In the genomic region with DNA sequence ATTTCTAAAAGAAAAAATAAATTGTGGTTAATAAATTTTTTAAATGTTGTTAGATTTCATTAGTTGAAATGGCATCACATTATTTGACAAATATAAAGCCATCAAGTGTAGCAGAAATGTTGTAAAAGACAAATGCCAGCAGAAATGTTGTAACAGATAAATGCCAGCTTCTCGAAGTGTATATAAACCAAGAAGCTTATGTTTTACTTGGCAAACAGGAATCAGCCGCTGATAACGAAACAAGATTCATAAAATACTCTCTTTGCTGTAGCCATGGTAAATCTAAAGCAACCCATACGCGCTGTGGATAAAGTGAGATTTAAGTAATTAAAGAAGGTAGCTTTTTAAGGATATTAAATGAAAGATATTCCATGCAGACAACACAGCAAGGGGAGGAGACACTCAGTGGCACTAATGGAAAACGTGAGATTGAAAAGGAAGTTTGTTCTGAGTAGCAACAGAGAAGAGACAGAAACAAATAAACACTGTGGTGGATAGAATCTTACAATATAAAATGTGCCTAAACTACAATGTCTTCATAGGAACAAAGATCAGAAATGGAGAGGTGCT, we compare ENCODE assay signal across 14 cellular contexts. TPM values are rescaled to one million over a fixed set of nuclear protein-coding genes. Genes with fewer than 3 reads are reported as not detected.
DNase-seq lines count a peak whose midpoint lies in the region; ATAC-seq and TF ChIP-seq lines count a peak whose summit lies in the region.
"Had no signal": no experiment of that assay in that cellular context is flagged by ENCODE, and none has a peak within 500 bp of the region (broad histone marks: within the 10 kb centered on the region; RNA-seq: fewer than 3 reads in every experiment).

No MANE protein-coding gene starts in this region.

- H3K27ac ChIP-seq in VCaP (peak overlapping the region; percentile 79), fibroblast of lung (ENCODE audit: insufficient read depth, low read length) (no peak overlapping the region), upper lobe of right lung (peak overlapping the region; percentile 69)

- H3K9me3 ChIP-seq in fibroblast of lung (ENCODE audit: control insufficient read depth, insufficient read depth, low read depth, low read length) (no peaks in the 10 kb centered on the region), upper lobe of right lung (no peaks in the 10 kb centered on the region)

- no peak overlapping the region for H2AFZ ChIP-seq in fibroblast of lung (ENCODE audit: low read length)

- intact Hi-C loops in upper lobe of right lung (cut with DNase I): no loop called here

- H3K4me1 ChIP-seq in fibroblast of lung (ENCODE audit: control insufficient read depth, extremely low read depth, insufficient read depth, low read length) (peaks cover 4% of the 10 kb centered on the region), upper lobe of right lung (peaks cover 31% of the 10 kb centered on the region)

- no peaks in the 10 kb centered on the region for H4K20me1 ChIP-seq in fibroblast of lung (ENCODE audit: control insufficient read depth, extremely low read depth, insufficient read depth, low read length)

- TF ChIP-seq CTCF in VCaP (conservative IDR thresholded peaks at IDR 0.05) (no peak), fibroblast of lung (conservative IDR thresholded peaks at IDR 0.05 in 1 of 2, IDR thresholded peaks at IDR 0.05 in 1 of 2; ENCODE audit: low read depth in 1 of 2, low read length in 2 of 2) (no peak), upper lobe of right lung (IDR thresholded peaks at IDR 0.05) (no peak)

- H3K4me3 ChIP-seq in fibroblast of lung (replicated peaks in 1 of 4; ENCODE audit: control extremely low read depth in 1 of 4, insufficient read depth in 1 of 4, low read depth in 3 of 4, low read length in 4 of 4): peak overlapping the region in 1 of 4 experiments; percentile 5
- no peak overlapping the region for H3K4me3 ChIP-seq in upper lobe of right lung

- H3K4me2 ChIP-seq in fibroblast of lung (ENCODE audit: extremely low read depth, insufficient read depth, low read length): peak overlapping the region; percentile 72

- no peaks in the 10 kb centered on the region for H3K79me2 ChIP-seq in fibroblast of lung (ENCODE audit: control insufficient read depth, insufficient read depth, low read length)

- DNase-seq in fibroblast of lung (ENCODE audit: low read depth in 2 of 2) (peak in 1 of 2 donors; percentile 28), lung microvascular endothelial cell (ENCODE audit: low read depth in 2 of 2) (peak; percentile 0 to 21), upper lobe of right lung (no peak), NCI-H1436 treated with DMSO at 0.1 percent for 48 hours (lab: John Stamatoyannopoulos, UW) (no peak), activated gamma-delta T cell treated with Interleukin-2 at 50 U/mL for 16 hours (no peak), SHP77 (lab: John Stamatoyannopoulos, UW) (no peak)
- no peak for DNase-seq in activated T-cell treated with anti-CD3 and anti-CD28 coated beads, Interleukin-2, amount 50 U/mL, for 1 hour
- DNase-seq: KG1, NCI-H1105, NCI-H187, NCI-H446, NCI-H748 treated with DMSO at 0.1 percent for 48 hours, SHP77 treated with DMSO at 0.1 percent for 48 hours had no signal

- H3K9ac ChIP-seq in fibroblast of lung (ENCODE audit: insufficient read depth, low read length): no peak overlapping the region

- no peak for ATAC-seq in upper lobe of right lung

- H3K27me3 ChIP-seq in fibroblast of lung (ENCODE audit: control insufficient read depth, insufficient read depth, low read length): no peaks in the 10 kb centered on the region
- H3K27me3 ChIP-seq in upper lobe of right lung: no peaks in the 10 kb centered on the region

- H3K36me3 ChIP-seq in fibroblast of lung (ENCODE audit: control insufficient read depth, insufficient read depth, low read length) (no peaks in the 10 kb centered on the region), upper lobe of right lung (no peaks in the 10 kb centered on the region)

RNA-seq across cellular contexts. Expression of gene BTBD9, which starts 29.6 kb away (rescaled TPM):
- total RNA-seq in fibroblast of lung (8.2 and 13.4 TPM in 2 replicates), lung microvascular endothelial cell (5.9 and 7.1 TPM in 2 replicates), upper lobe of right lung (47.9 TPM)
- polyA plus RNA-seq in fibroblast of lung: 5.2 and 7.7 TPM in 2 replicates
- 4.9 and 6.2 TPM in 2 replicates for polyA plus RNA-seq in fibroblast of lung (2012)
- 14.5 and 15.0 TPM in 2 replicates for polyA minus RNA-seq in fibroblast of lung (ENCODE audit: low replicate concordance)

Comparison
In these comparisons a context has a peak if more than half of its experiments do, and no peak if none do; other contexts are left out.
1. DNase-seq: peak in lung microvascular endothelial cell (2 of 2); none in upper lobe of right lung (single experiment), NCI-H1436 treated with DMSO at 0.1 percent for 48 hours (single experiment), activated T-cell treated with anti-CD3 and anti-CD28 coated beads, Interleukin-2, amount 50 U/mL, for 1 hour (single experiment), activated gamma-delta T cell treated with Interleukin-2 at 50 U/mL for 16 hours (single experiment) and SHP77 (0 of 2).